ENCODE assay signal across 9 cellular contexts in the genomic region with DNA sequence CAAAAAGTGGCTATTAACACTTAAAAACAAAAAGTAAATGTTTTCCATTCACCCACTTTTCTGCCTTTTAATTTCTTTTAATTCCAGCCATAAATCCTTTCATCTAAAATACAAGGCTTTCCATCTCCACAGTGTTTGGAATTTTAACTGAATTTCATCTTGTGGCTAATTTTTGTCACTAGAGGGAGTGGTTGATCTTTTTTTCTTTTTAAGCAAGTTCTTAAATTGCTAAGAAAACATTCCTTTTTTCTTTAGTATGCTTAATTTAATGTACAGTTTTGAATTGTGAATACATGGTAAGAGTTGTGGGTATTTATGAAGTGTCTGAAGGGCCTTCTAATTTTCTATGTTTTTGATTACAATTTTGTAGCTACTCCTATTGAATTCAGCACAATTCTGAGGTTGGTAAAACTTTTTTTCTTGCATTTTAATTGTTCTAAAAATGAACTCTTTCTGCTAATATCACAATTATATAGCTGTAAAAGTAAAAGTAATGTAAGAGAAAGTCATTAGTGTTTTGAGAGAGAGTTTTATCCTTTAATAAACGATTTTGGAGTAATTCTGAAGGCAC. TPM values are rescaled to one million over a fixed set of nuclear protein-coding genes. Genes with fewer than 3 reads are reported as not detected.
DNase-seq lines count a peak whose midpoint lies in the region; FAIRE-seq and TF ChIP-seq lines count a peak whose summit lies in the region.
"Had no signal": no experiment of that assay in that cellular context is flagged by ENCODE, and none has a peak within 500 bp of the region (broad histone marks: within the 10 kb centered on the region; RNA-seq: fewer than 3 reads in every experiment).

No MANE protein-coding gene starts in this region.

- FAIRE-seq in small intestine (lab: Jason Lieb, UNC), result peak; percentile 61

- no peaks in the 10 kb centered on the region for H3K27me3 ChIP-seq in esophagus muscularis mucosa
- no peaks in the 10 kb centered on the region for H3K27me3 ChIP-seq in small intestine (ENCODE audit: control insufficient read depth in 2 of 2, insufficient read depth in 2 of 2, low read length in 2 of 2)
- H3K27me3 ChIP-seq: BLaER1 had no signal

- H3K4me3 ChIP-seq in esophagus muscularis mucosa (no peak overlapping the region), small intestine (ENCODE audit: low read depth in 1 of 2, low read length in 2 of 2) (no peak overlapping the region)
- H3K4me3 ChIP-seq: BLaER1 had no signal

- TF ChIP-seq POLR2A in esophagus muscularis mucosa (IDR thresholded peaks at IDR 0.05; ENCODE audit: low read depth), result no peak

- peaks cover 12 to 26% (median 19%) of the 10 kb centered on the region in 4 donors for H3K4me1 ChIP-seq in esophagus muscularis mucosa
- H3K4me1 ChIP-seq in small intestine (ENCODE audit: control insufficient read depth in 2 of 2, insufficient read depth in 1 of 2, low read depth in 1 of 2, low read length in 1 of 2), result no peaks in the 10 kb centered on the region

- H3K36me3 ChIP-seq in esophagus muscularis mucosa (no peaks in the 10 kb centered on the region), small intestine (ENCODE audit: control insufficient read depth in 2 of 2, insufficient read depth in 2 of 2, low read length in 2 of 2) (no peaks in the 10 kb centered on the region)
- H3K36me3 ChIP-seq: BLaER1 had no signal

- DNase-seq in NCI-H1092 treated with DMSO at 0.1 percent for 48 hours (lab: John Stamatoyannopoulos, UW) (peak; percentile 12), NCI-H1092 (lab: John Stamatoyannopoulos, UW) (no peak), NCI-H748 (lab: John Stamatoyannopoulos, UW; ENCODE audit: unreplicated experiment) (peak; percentile 21), esophagus muscularis mucosa (ENCODE audit: extremely low spot score) (no peak), small intestine (peak; percentile 13), immature natural killer cell (no peak), 8988T (no peak)
- DNase-seq in stimulated activated naive CD4-positive, alpha-beta T cell (lab: John Stamatoyannopoulos, UW), result no peak

- H3K4me1 Mint-ChIP-seq in immature natural killer cell, result peaks cover 7 to 11% of the 10 kb centered on the region in 2 donors

- H3K36me3 Mint-ChIP-seq in immature natural killer cell, result no peaks in the 10 kb centered on the region

- peak; percentile 63 to 66 (median 66) for TF ChIP-seq CTCF in esophagus muscularis mucosa (IDR thresholded peaks at IDR 0.05)

- H3K27ac ChIP-seq in esophagus muscularis mucosa (replicated peaks in 1 of 4), result no peak overlapping the region
- no peak overlapping the region for H3K27ac ChIP-seq in small intestine (ENCODE audit: low read depth in 1 of 2, low read length in 1 of 2)
- H3K27ac ChIP-seq: BLaER1 had no signal

- H3K9me3 ChIP-seq in esophagus muscularis mucosa (no peaks in the 10 kb centered on the region), small intestine (ENCODE audit: control insufficient read depth, low read depth) (no peaks in the 10 kb centered on the region)
- H3K9me3 ChIP-seq: BLaER1 had no signal

- H3K9me3 Mint-ChIP-seq in immature natural killer cell, result peaks cover 0 to 2% (median 0%) of the 10 kb centered on the region in 6 donors

- no peak overlapping the region for H3K4me3 Mint-ChIP-seq in immature natural killer cell

- WGBS in esophagus muscularis mucosa, result 91% methylated on average over 1 of the region's 1 CpG
- 74 to 79% (median 76%) methylated on average over 1 of the region's 1 CpG for WGBS in small intestine, 3 donors

- peaks cover 0 to 3% (median 2%) of the 10 kb centered on the region in 3 donors for H3K27me3 Mint-ChIP-seq in immature natural killer cell (ENCODE audit: low read depth in 3 of 3)

- no peak for TF ChIP-seq EP300 in esophagus muscularis mucosa (IDR thresholded peaks at IDR 0.05)

- H3K27ac Mint-ChIP-seq in immature natural killer cell, result no peak overlapping the region

- intact Hi-C loops in esophagus muscularis mucosa (cut with DNase I), result loop anchor here (2.0 kb wide), 1 partner anchor 202 kb away; no protein-coding TSS in a partner anchor

RNA-seq across cellular contexts. Expression of gene ANK3, which starts 54.9 kb away (rescaled TPM):
- total RNA-seq in esophagus muscularis mucosa, result 10 to 100 TPM; 25.5 to 44.9 (median 26.6) TPM
- polyA plus RNA-seq in small intestine, result 10 to 100 TPM in 2 of 3 donors, 1 to 10 TPM in 1; 9.9 to 37.6 (median 33.5) TPM
- 1 to 10 TPM in 2 of 3 donors, not detected in 1; 2.1 to 2.4 TPM for polyA plus RNA-seq in immature natural killer cell

Comparison
In these comparisons a context has a peak if more than half of its experiments do, and no peak if none do; other contexts are left out.
1. DNase-seq: peak in NCI-H1092 treated with DMSO at 0.1 percent for 48 hours (single experiment), NCI-H748 (single experiment) and small intestine (single experiment); none in NCI-H1092 (single experiment), esophagus muscularis mucosa (single experiment), immature natural killer cell (0 of 3), 8988T (single experiment) and stimulated activated naive CD4-positive, alpha-beta T cell (0 of 6).